Comparison of ENCODE assay signal across 13 cellular contexts in the genomic region with DNA sequence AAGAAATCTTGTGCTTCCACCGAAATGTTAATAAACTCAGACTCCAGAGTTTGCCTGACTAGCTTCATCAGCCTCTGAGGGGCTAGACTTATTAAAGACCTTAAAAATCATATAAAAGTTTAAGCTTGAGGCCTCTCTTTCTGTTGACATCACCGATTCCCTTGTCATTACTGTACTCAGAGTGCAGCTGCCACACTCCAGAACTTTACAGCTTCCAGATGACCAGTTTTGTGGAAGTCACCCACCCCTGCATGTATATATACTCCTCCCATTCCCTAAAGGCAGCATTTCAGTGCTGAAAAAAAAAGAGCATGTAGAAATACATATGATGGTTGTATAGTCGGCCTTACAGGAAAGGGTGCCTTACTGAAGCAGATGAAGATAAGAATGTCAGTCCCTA.
DNase-seq lines count a peak whose midpoint lies in the region; ATAC-seq and TF ChIP-seq lines count a peak whose summit lies in the region.
"Had no signal": no experiment of that assay in that cellular context is flagged by ENCODE, and none has a peak within 500 bp of the region (broad histone marks: within the 10 kb centered on the region; RNA-seq: fewer than 3 reads in every experiment).

No MANE protein-coding gene starts in this region.

- no peak overlapping the region for H3K4me3 ChIP-seq in RWPE2 (ENCODE audit: severe bottlenecking)
- no peak overlapping the region for H3K4me3 ChIP-seq in skeletal muscle satellite cell (ENCODE audit: low read length)
- H3K4me3 ChIP-seq in A673 (ENCODE audit: low read depth, low read length, poor library complexity, severe bottlenecking) = no peak overlapping the region

- H3K27ac Mint-ChIP-seq in mesothelial cell of epicardium = peak overlapping the region; percentile 85

- H3K27ac ChIP-seq in RWPE2 (ENCODE audit: poor library complexity, severe bottlenecking) (peak overlapping the region; percentile 97), A673 (ENCODE audit: low read depth, low read length, poor library complexity, severe bottlenecking) (no peak overlapping the region)

- no peak overlapping the region for H3K4me2 ChIP-seq in skeletal muscle satellite cell (ENCODE audit: low read length)

- no TSS peak for BruUV-seq in A673 (replicated peaks; lab: Mats Ljungman, UMichigan)

- H3K36me3 ChIP-seq in RWPE2 (ENCODE audit: low read depth) (peaks cover 96% of the 10 kb centered on the region), skeletal muscle satellite cell (ENCODE audit: insufficient read depth, low read length) (peaks cover 91% of the 10 kb centered on the region), A673 (ENCODE audit: insufficient read depth, low read length, poor library complexity, severe bottlenecking) (peaks cover 14% of the 10 kb centered on the region)

- POLR2A ChIA-PET in A673 (lab: Charles Lee; ENCODE audit: low non-redundant PET) = no interaction called here

- H3K27me3 Mint-ChIP-seq in mesothelial cell of epicardium (ENCODE audit: low read depth) = no peaks in the 10 kb centered on the region

- H3K27me3 ChIP-seq in RWPE2 (ENCODE audit: insufficient read depth, poor library complexity, severe bottlenecking) = no peaks in the 10 kb centered on the region
- H3K27me3 ChIP-seq in skeletal muscle satellite cell (ENCODE audit: control insufficient read depth, insufficient read depth, low read length) = no peaks in the 10 kb centered on the region
- H3K27me3 ChIP-seq in A673 (replicated peaks; ENCODE audit: insufficient read depth, low read depth, low read length, poor library complexity) = no peaks in the 10 kb centered on the region

- DNase-seq in EL (peak; percentile 36), RWPE2 (ENCODE audit: low spot score) (no peak), mesothelial cell of epicardium (ENCODE audit: low spot score in 2 of 2, unreplicated experiment in 2 of 2) (no peak), A673 (ENCODE audit: low spot score) (no peak), Right ventricle myocardium inferior (ENCODE audit: missing footprints) (no peak), LoVo (ENCODE audit: low spot score) (no peak), superior temporal gyrus (ENCODE audit: extremely low spot score) (no peak)
- DNase-seq: H7, NCI-H1417, NCI-H1930, NCI-H2171 treated with DMSO at 0.1 percent for 48 hours, NCI-H82 had no signal

- CTCF ChIA-PET in A673 (lab: Charles Lee) = no interaction called here

- ATAC-seq in RWPE2 (ENCODE audit: low read depth) (no peak), Right ventricle myocardium inferior (no peak)

- H3K9me3 ChIP-seq in RWPE2 (ENCODE audit: severe bottlenecking) (peaks cover under 1% of the 10 kb centered on the region), skeletal muscle satellite cell (replicated peaks; ENCODE audit: low read length) (peaks cover 19% of the 10 kb centered on the region), A673 (ENCODE audit: low read depth, low read length, poor library complexity, severe bottlenecking) (peaks cover 10% of the 10 kb centered on the region)

- peaks cover 9% of the 10 kb centered on the region for H3K9me3 Mint-ChIP-seq in mesothelial cell of epicardium

- H3K9ac ChIP-seq in skeletal muscle satellite cell (ENCODE audit: low read depth, low read length) = peak overlapping the region; percentile 20

- no peak for TF ChIP-seq CTCF in RWPE2 (IDR thresholded peaks at IDR 0.05; ENCODE audit: poor library complexity, severe bottlenecking)
- no peak for TF ChIP-seq CTCF in mesothelial cell of epicardium (IDR thresholded peaks at IDR 0.05; ENCODE audit: unreplicated experiment)
- TF ChIP-seq CTCF in A673 (conservative IDR thresholded peaks at IDR 0.05; ENCODE audit: low read depth, low read length) = no peak

- intact Hi-C loops in A673 (cut with micrococcal nuclease; ENCODE audit: unreplicated experiment) = no loop called here
- intact Hi-C loops in Right ventricle myocardium inferior (cut with DNase I) = loop anchor here (5.0 kb wide), 1 partner anchor 73 kb away; no protein-coding TSS in a partner anchor

- peaks cover 46% of the 10 kb centered on the region for H3K4me1 Mint-ChIP-seq in mesothelial cell of epicardium

- H3K4me3 Mint-ChIP-seq in mesothelial cell of epicardium = no peak overlapping the region

- H3K4me1 ChIP-seq in RWPE2 (ENCODE audit: insufficient read depth, poor library complexity, severe bottlenecking) (peaks cover 67% of the 10 kb centered on the region), skeletal muscle satellite cell (ENCODE audit: control insufficient read depth, insufficient read depth, low read length) (peaks cover 84% of the 10 kb centered on the region), A673 (ENCODE audit: insufficient read depth, low read length, poor library complexity, severe bottlenecking) (peaks cover 12% of the 10 kb centered on the region)

- H3K36me3 Mint-ChIP-seq in mesothelial cell of epicardium = peaks cover 52% of the 10 kb centered on the region
